In the genomic region with DNA sequence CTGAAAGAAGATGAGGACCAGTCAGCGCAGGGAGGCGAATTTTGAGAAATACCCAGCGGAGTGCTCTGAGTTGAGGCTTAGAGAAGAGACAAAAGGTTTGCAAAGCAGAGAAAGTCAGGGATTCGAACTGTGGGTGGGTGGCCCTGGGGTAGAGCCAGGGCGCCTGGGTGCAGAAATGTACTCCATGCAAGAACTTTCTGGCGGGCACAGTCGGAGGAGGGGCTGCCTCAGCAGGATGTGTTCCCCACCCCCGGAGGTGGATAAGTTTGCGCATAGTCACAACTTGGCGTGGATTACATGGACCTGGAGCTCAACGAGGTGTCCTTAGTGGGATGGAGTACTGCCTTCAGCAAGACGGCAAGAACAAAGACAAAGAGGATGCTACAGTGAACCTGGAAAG, we compare ENCODE assay signal across 26 cellular contexts.
"Had no signal": no experiment of that assay in that cellular context is flagged by ENCODE, and none has a peak within 500 bp of the region (broad histone marks: within the 10 kb centered on the region; RNA-seq: fewer than 3 reads in every experiment).

No MANE protein-coding gene starts in this region.

- H2AFZ ChIP-seq: parathyroid adenoma had no signal

- H3K9ac ChIP-seq: parathyroid adenoma had no signal

- DNase-seq: activated CD4-positive, alpha-beta memory T cell treated with anti-CD3 and anti-CD28 coated beads, Interleukin-2, amount 10 ng/mL, durations not matched to agents 7 days and 5 days; activated CD4-positive, alpha-beta T cell treated with anti-CD3 and anti-CD28 coated beads, Interleukin-2, amount 10 ng/mL, durations not matched to agents 7 days and 5 days; activated CD4-positive, CD25-positive, alpha-beta regulatory T cell treated with anti-CD3 and anti-CD28 coated beads, Interleukin-2, amount 50 U/mL, for 72 hours; activated naive CD4-positive, alpha-beta T cell treated with Interleukin-2 at 50 U/mL for 16 hours; activated T-cell treated with anti-CD3 and anti-CD28 coated beads, Interleukin-2, amount 50 U/mL, for 48 hours; anterior cingulate cortex; colonic mucosa; dorsolateral prefrontal cortex; effector memory CD4-positive, alpha-beta T cell; foreskin keratinocyte; kidney glomerular epithelial cell; lower lobe of right lung; mucosa of descending colon; nucleus accumbens; right cardiac atrium; stimulated activated naive CD4-positive, alpha-beta T cell treated with Interleukin-2 at 50 U/mL for 16 hours; T-helper 17 cell; T1000; transverse colon; WERI-Rb-1 had no signal

- H3K27ac Mint-ChIP-seq: activated CD4-positive, alpha-beta memory T cell treated with anti-CD3 and anti-CD28 coated beads, Interleukin-2, amount 10 ng/mL, durations not matched to agents 7 days and 5 days; activated CD4-positive, alpha-beta T cell treated with anti-CD3 and anti-CD28 coated beads, Interleukin-2, amount 10 ng/mL, durations not matched to agents 7 days and 5 days; activated naive CD8-positive, alpha-beta T cell; activated T-helper 2 cell treated with anti-CD3 and anti-CD28 coated beads, Interferon-gamma antibody, Interleukin-2, Interleukin-4, amounts not matched to agents 10 μg/mL and 5 μg/mL and 100 μg/mL, durations not matched to agents 14 hours and 24 hours and 36 hours; natural killer cell treated with Interleukin-12 subunit alpha and Interleukin-12 subunit beta and Interleukin-15 and Interleukin-18, amount 100 ng/mL, for 72 hours; T-helper 17 cell had no signal

- H3K4me1 ChIP-seq: colonic mucosa, lower lobe of right lung, parathyroid adenoma had no signal

- H3K9me3 Mint-ChIP-seq: activated CD4-positive, alpha-beta memory T cell treated with anti-CD3 and anti-CD28 coated beads, Interleukin-2, amount 10 ng/mL, durations not matched to agents 7 days and 5 days; activated CD4-positive, alpha-beta T cell treated with anti-CD3 and anti-CD28 coated beads, Interleukin-2, amount 10 ng/mL, durations not matched to agents 7 days and 5 days; activated T-helper 2 cell treated with anti-CD3 and anti-CD28 coated beads, Interferon-gamma antibody, Interleukin-2, Interleukin-4, amounts not matched to agents 10 μg/mL and 5 μg/mL and 100 μg/mL, durations not matched to agents 14 hours and 24 hours and 36 hours; natural killer cell treated with Interleukin-12 subunit alpha and Interleukin-12 subunit beta and Interleukin-15 and Interleukin-18, amount 100 ng/mL, for 72 hours had no signal

- H3K9me3 ChIP-seq: colonic mucosa, lower lobe of right lung, mucosa of descending colon, transverse colon had no signal

- H3K36me3 Mint-ChIP-seq: activated naive CD8-positive, alpha-beta T cell; natural killer cell treated with Interleukin-12 subunit alpha and Interleukin-12 subunit beta and Interleukin-15 and Interleukin-18, amount 100 ng/mL, for 72 hours had no signal

- H3K4me1 Mint-ChIP-seq: activated CD4-positive, alpha-beta memory T cell treated with anti-CD3 and anti-CD28 coated beads, Interleukin-2, amount 10 ng/mL, durations not matched to agents 7 days and 5 days; activated CD4-positive, alpha-beta T cell treated with anti-CD3 and anti-CD28 coated beads, Interleukin-2, amount 10 ng/mL, durations not matched to agents 7 days and 5 days had no signal

- H3K27me3 ChIP-seq: colonic mucosa, transverse colon had no signal

- ATAC-seq: esophagus mucosa; foreskin keratinocyte; left lobe of liver; lower lobe of right lung; mucosa of descending colon; natural killer cell treated with Interleukin-12 subunit alpha and Interleukin-12 subunit beta and Interleukin-15 and Interleukin-18, amount 100 ng/mL, for 72 hours; T-helper 17 cell had no signal

- H3K4me3 Mint-ChIP-seq: activated CD4-positive, alpha-beta memory T cell treated with anti-CD3 and anti-CD28 coated beads, Interleukin-2, amount 10 ng/mL, durations not matched to agents 7 days and 5 days; activated CD4-positive, alpha-beta T cell treated with anti-CD3 and anti-CD28 coated beads, Interleukin-2, amount 10 ng/mL, durations not matched to agents 7 days and 5 days; activated naive CD8-positive, alpha-beta T cell; natural killer cell treated with Interleukin-12 subunit alpha and Interleukin-12 subunit beta and Interleukin-15 and Interleukin-18, amount 100 ng/mL, for 72 hours; T-helper 17 cell had no signal

- H3K4me3 ChIP-seq: colonic mucosa, dorsolateral prefrontal cortex, lower lobe of right lung, mucosa of descending colon, transverse colon had no signal

- H3K79me2 ChIP-seq: parathyroid adenoma had no signal

- H3K27ac ChIP-seq: colonic mucosa, dorsolateral prefrontal cortex, lower lobe of right lung, parathyroid adenoma, transverse colon, WERI-Rb-1 had no signal

- H3K36me3 ChIP-seq: colonic mucosa, lower lobe of right lung, transverse colon, WERI-Rb-1 had no signal
